1 cellular context compared by ENCODE assay signal in genomic region chr9:110615526-110615925, GRCh38.
TF ChIP-seq lines count a peak whose summit lies in the region.

No MANE protein-coding gene starts in this region.

TF ChIP-seq in GM23338, 12 proteins besides CTCF, POLR2A, EP300 and RAD21 (continued from another document):
- no peak for TF ChIP-seq REST (IDR thresholded peaks at IDR 0.05; ENCODE audit: unreplicated experiment)
